25 cellular contexts compared by ENCODE assay signal in genomic region chr12:124228050-124228711, GRCh38.
DNase-seq lines count a peak whose midpoint lies in the region; ATAC-seq and TF ChIP-seq lines count a peak whose summit lies in the region.
"Had no signal": no experiment of that assay in that cellular context is flagged by ENCODE, and none has a peak within 500 bp of the region (broad histone marks: within the 10 kb centered on the region; RNA-seq: fewer than 3 reads in every experiment).

No MANE protein-coding gene starts in this region.

- H3K4me3 ChIP-seq in BLaER1: no peak overlapping the region
- H3K4me3 ChIP-seq in NB4 (ENCODE audit: low read depth, low read length): no peak overlapping the region
- H3K4me3 ChIP-seq: A549, adrenal gland, body of pancreas, left lung, stomach had no signal

- H3K36me3 ChIP-seq in BLaER1: no peaks in the 10 kb centered on the region
- H3K36me3 ChIP-seq: adrenal gland, left lung, stomach had no signal

- H3K4me1 Mint-ChIP-seq in glutamatergic neuron (ENCODE audit: low read depth, unreplicated experiment): peaks cover 15% of the 10 kb centered on the region
- H3K4me1 Mint-ChIP-seq: activated B cell treated with CpG ODN at 0.5 μM for 24 hours; central memory CD8-positive, alpha-beta T cell had no signal

- TF ChIP-seq POLR2A in NB4 (IDR thresholded peaks at IDR 0.05; ENCODE audit: extremely low read depth, insufficient read length): no peak

- H3K9me3 ChIP-seq in BLaER1: peaks cover 12% of the 10 kb centered on the region; the same call in 1 of the 2 replicates
- H3K9me3 ChIP-seq: adrenal gland, body of pancreas, stomach had no signal

- peak overlapping the region; percentile 53 for H3K4me2 ChIP-seq in BLaER1
- H3K4me2 ChIP-seq: A549 had no signal

- peaks cover 1% of the 10 kb centered on the region for H3K27me3 Mint-ChIP-seq in glutamatergic neuron (ENCODE audit: unreplicated experiment)

- no peak overlapping the region for H3K27ac ChIP-seq in BLaER1
- H3K27ac ChIP-seq: A549, adrenal gland, body of pancreas, left lung, stomach had no signal

- peaks cover 2% of the 10 kb centered on the region for H3K9me3 Mint-ChIP-seq in glutamatergic neuron (ENCODE audit: unreplicated experiment)
- H3K9me3 Mint-ChIP-seq: central memory CD8-positive, alpha-beta T cell had no signal

- TF ChIP-seq CTCF in NB4 (IDR thresholded peaks at IDR 0.05; ENCODE audit: low read depth, low read length): no peak
- TF ChIP-seq CTCF in glutamatergic neuron (IDR thresholded peaks at IDR 0.05; ENCODE audit: partially characterized antibody, unreplicated experiment): no peak

- DNase-seq in activated CD4-positive, alpha-beta T cell treated with anti-CD3 and anti-CD28 coated beads for 48 hours: peak; percentile 27
- DNase-seq in activated CD4-positive, alpha-beta T cell treated with anti-CD3 and anti-CD28 coated beads for 1 hour: no peak
- peak; percentile 58 for DNase-seq in NB4 (ENCODE audit: low read depth)
- no peak for DNase-seq in glutamatergic neuron
- DNase-seq in NCI-H128 (lab: John Stamatoyannopoulos, UW; ENCODE audit: unreplicated experiment): no peak
- no peak for DNase-seq in NOMO-1 treated with dmso at 0.1 percent for 144 hours (lab: John Stamatoyannopoulos, UW; ENCODE audit: unreplicated experiment)
- DNase-seq: activated B cell treated with CpG ODN at 0.5 μM for 24 hours; activated gamma-delta T cell treated with Interleukin-2 at 50 U/mL for 16 hours; activated T-cell treated with anti-CD3 and anti-CD28 coated beads, Interleukin-2, amount 50 U/mL, for 4 hours; adrenal gland; body of pancreas; CD8-positive, alpha-beta T cell; GOT3; Kasumi-1; left lung; NCI-H446; NCI-H774; small intestine; stomach; T-cell had no signal

- ATAC-seq in GM21825 (IDR thresholded peaks at IDR 0.05; ENCODE audit: unreplicated experiment): no peak
- ATAC-seq: A549; activated T-cell treated with anti-CD3 and anti-CD28 coated beads, Interleukin-2, amount 50 U/mL, for 4 hours; body of pancreas; CD8-positive, alpha-beta T cell; left lung; T-cell had no signal

- peaks cover 47% of the 10 kb centered on the region for H3K4me1 ChIP-seq in BLaER1
- H3K4me1 ChIP-seq: A549, adrenal gland, body of pancreas had no signal

- no peaks in the 10 kb centered on the region for H4K20me1 ChIP-seq in BLaER1

- H3K9ac ChIP-seq in BLaER1: no peak overlapping the region

- peaks cover 18% of the 10 kb centered on the region for H3K36me3 Mint-ChIP-seq in glutamatergic neuron (ENCODE audit: unreplicated experiment)
- H3K36me3 Mint-ChIP-seq: CD8-positive, alpha-beta T cell; T-cell had no signal

- H3K27ac Mint-ChIP-seq in glutamatergic neuron (ENCODE audit: unreplicated experiment): peak overlapping the region; percentile 59
- H3K27ac Mint-ChIP-seq: activated B cell treated with CpG ODN at 0.5 μM for 24 hours; CD8-positive, alpha-beta T cell; memory B cell; T-cell had no signal

- no peaks in the 10 kb centered on the region for H3K27me3 ChIP-seq in BLaER1
- H3K27me3 ChIP-seq: adrenal gland, body of pancreas, left lung, stomach had no signal

- H3K4me3 Mint-ChIP-seq in glutamatergic neuron (ENCODE audit: unreplicated experiment): no peak overlapping the region
- H3K4me3 Mint-ChIP-seq: activated B cell treated with CpG ODN at 0.5 μM for 24 hours; activated T-cell treated with anti-CD3 and anti-CD28 coated beads, Interleukin-2, amount 50 U/mL, for 4 hours; CD8-positive, alpha-beta T cell; central memory CD8-positive, alpha-beta T cell; memory B cell; T-cell had no signal

Comparison
In these comparisons a context has a peak if more than half of its experiments do, and no peak if none do; other contexts are left out.
1. DNase-seq: peak in activated CD4-positive, alpha-beta T cell treated with anti-CD3 and anti-CD28 coated beads for 48 hours (single experiment) and NB4 (single experiment); none in activated CD4-positive, alpha-beta T cell treated with anti-CD3 and anti-CD28 coated beads for 1 hour (single experiment), glutamatergic neuron (single experiment), NCI-H128 (single experiment) and NOMO-1 treated with dmso at 0.1 percent for 144 hours (single experiment).